ENCODE assay signal across 1 cellular context in the genomic region with DNA sequence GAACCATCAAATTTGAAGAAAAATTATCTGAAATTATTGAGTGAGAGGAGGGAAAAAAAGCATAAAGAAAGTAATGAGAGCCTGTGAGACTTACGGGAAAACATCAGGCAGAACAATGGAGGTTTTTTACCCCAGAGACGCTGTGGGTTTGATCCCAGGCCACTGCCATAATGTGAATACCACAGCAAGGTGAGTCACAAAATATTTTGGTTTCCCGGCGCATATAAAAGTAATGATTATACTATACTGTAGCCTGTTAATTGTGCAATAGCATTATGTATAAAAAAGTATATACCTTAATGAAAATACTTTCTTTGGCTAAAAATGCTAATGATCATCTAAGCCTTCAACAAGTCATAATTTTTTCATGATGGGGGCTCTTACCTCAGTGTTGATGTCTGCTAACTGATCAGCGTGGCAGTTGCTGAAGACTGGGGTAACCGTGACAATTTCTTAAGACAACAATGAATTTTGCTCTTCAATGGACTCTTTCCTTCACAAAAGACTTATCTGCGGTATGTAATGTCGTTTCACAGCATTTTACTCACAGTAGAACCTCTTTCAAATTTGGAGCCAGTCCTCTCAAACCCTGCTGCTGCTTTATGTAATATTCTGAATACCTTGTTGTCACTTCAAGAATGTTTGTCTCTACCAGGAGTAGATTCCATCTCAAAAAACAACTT.
TF ChIP-seq lines count a peak whose summit lies in the region.

No MANE protein-coding gene starts in this region.

TF ChIP-seq in GM23338, 12 proteins besides CTCF, POLR2A, EP300 and RAD21 (continued from another document):
- no peak for TF ChIP-seq ZNF462 (CRISPR knock-in tag; IDR thresholded peaks at IDR 0.05)
- TF ChIP-seq, protein P1, sequence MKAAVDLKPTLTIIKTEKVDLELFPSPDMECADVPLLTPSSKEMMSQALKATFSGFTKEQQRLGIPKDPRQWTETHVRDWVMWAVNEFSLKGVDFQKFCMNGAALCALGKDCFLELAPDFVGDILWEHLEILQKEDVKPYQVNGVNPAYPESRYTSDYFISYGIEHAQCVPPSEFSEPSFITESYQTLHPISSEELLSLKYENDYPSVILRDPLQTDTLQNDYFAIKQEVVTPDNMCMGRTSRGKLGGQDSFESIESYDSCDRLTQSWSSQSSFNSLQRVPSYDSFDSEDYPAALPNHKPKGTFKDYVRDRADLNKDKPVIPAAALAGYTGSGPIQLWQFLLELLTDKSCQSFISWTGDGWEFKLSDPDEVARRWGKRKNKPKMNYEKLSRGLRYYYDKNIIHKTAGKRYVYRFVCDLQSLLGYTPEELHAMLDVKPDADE (IDR thresholded peaks at IDR 0.05), result no peak
- TF ChIP-seq EZH2phosphoT487 (IDR thresholded peaks at IDR 0.05; ENCODE audit: unreplicated experiment), result no peak
